19 cellular contexts compared by ENCODE assay signal in the genomic region with DNA sequence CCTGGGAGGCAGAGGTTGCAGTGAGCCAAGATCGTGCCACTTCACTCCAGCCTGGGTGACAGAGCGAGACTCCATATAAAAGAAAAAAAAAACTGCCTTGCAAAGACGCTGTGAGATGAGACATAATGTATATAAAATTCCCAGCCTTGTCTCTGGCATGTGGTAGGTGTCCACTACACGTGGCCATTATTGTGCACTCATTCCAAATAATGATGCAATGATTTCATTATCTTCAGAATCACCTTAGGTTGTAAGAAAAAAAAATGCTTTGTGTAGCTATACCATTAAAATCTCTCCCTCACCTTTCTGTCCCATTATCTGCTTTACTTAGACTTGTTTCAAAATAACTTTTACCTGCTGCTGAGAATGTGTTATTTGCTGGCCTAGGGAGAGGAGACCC.
"Had no signal": no experiment of that assay in that cellular context is flagged by ENCODE, and none has a peak within 500 bp of the region (broad histone marks: within the 10 kb centered on the region; RNA-seq: fewer than 3 reads in every experiment).

No MANE protein-coding gene starts in this region.

- H3K4me3 ChIP-seq: colonic mucosa, hepatocyte, smooth muscle cell, suprapubic skin, thyroid gland, vagina had no signal

- H3K27ac ChIP-seq: colonic mucosa, suprapubic skin, vagina had no signal

- DNase-seq: cerebellar nuclear complex; colonic mucosa; dermis blood vessel endothelial cell; occipital lobe; stimulated activated CD4-positive, alpha-beta T cell treated with anti-CD3 and anti-CD28 coated beads, Interleukin-2, amount 100 ng/mL, for 48 hours; stimulated activated naive CD4-positive, alpha-beta T cell treated with Interleukin-2 at 50 U/mL for 16 hours had no signal

- H3K4me2 ChIP-seq: hepatocyte, smooth muscle cell had no signal

- H3K9me3 Mint-ChIP-seq: memory B cell; mesothelial cell of epicardium; natural killer cell treated with Interleukin-12 subunit alpha and Interleukin-12 subunit beta and Interleukin-15 and Interleukin-18, amount 100 ng/mL, for 72 hours; type B pancreatic cell had no signal

- H3K4me3 Mint-ChIP-seq: memory B cell; mesothelial cell of epicardium; natural killer cell treated with Interleukin-12 subunit alpha and Interleukin-12 subunit beta and Interleukin-15 and Interleukin-18, amount 100 ng/mL, for 72 hours; type B pancreatic cell had no signal

- H3K36me3 ChIP-seq: colonic mucosa, pancreas, suprapubic skin, thyroid gland, vagina had no signal

- H3K27ac Mint-ChIP-seq: memory B cell; mesothelial cell of epicardium; natural killer cell treated with Interleukin-12 subunit alpha and Interleukin-12 subunit beta and Interleukin-15 and Interleukin-18, amount 100 ng/mL, for 72 hours; progenitor cell of endocrine pancreas; type B pancreatic cell had no signal

- H2AFZ ChIP-seq: hepatocyte had no signal

- H3K4me1 ChIP-seq: colonic mucosa had no signal

- ATAC-seq: esophagus mucosa; left cardiac atrium; natural killer cell treated with Interleukin-12 subunit alpha and Interleukin-12 subunit beta and Interleukin-15 and Interleukin-18, amount 100 ng/mL, for 72 hours had no signal

- H3K36me3 Mint-ChIP-seq: memory B cell; mesothelial cell of epicardium; natural killer cell treated with Interleukin-12 subunit alpha and Interleukin-12 subunit beta and Interleukin-15 and Interleukin-18, amount 100 ng/mL, for 72 hours; type B pancreatic cell had no signal

- H3K27me3 Mint-ChIP-seq: progenitor cell of endocrine pancreas had no signal

- H3K27me3 ChIP-seq: colonic mucosa, hepatocyte, pancreas, thyroid gland, vagina had no signal

- H3K9me3 ChIP-seq: colonic mucosa, pancreas, suprapubic skin, thyroid gland, vagina had no signal

- H3K4me1 Mint-ChIP-seq: memory B cell had no signal
